Comparison of ENCODE assay signal across 8 cellular contexts in the genomic region with DNA sequence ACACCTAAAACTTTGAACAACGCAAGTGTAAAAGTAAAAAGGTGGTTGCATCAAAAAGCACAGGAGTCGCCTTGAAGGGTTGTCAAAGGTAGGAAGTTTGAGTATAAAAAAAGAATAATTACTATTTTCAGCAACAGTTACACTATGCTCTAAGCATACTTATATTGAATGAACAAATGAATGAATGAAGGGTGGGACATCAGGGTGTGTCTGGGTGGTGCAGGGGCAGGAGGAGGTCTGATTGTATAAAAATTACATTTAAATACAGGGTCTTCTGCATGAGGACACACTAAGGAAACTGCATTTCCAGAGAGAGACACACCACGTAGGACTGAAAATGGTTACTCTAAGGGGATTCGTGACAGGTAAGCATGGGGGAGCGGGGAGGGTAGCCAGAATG. TPM values are rescaled to one million over a fixed set of nuclear protein-coding genes. Genes with fewer than 3 reads are reported as not detected.
"Had no signal": no experiment of that assay in that cellular context is flagged by ENCODE, and none has a peak within 500 bp of the region (broad histone marks: within the 10 kb centered on the region; RNA-seq: fewer than 3 reads in every experiment).

ARGFX (plus strand) TSS at position 301 of the 400 bp plus-strand sequence. CDS start 2,765 bp downstream, outside the sequence.

- H3K36me3 ChIP-seq: HAP-1 had no signal

- DNase-seq: GOT3, IMR-90, KG1 had no signal

- H3K9me3 ChIP-seq: HAP-1 had no signal

- FAIRE-seq: H54, HTR-8/SVneo, K562 had no signal

- ATAC-seq: K562 had no signal

- H3K4me1 ChIP-seq: HAP-1 had no signal

- H3K4me3 ChIP-seq: HAP-1, K562 had no signal

RNA-seq across cellular contexts. Expression of gene ARGFX, which starts in this region (rescaled TPM):
- total RNA-seq: HT-29, IMR-90, K562 had no signal
- polyA plus RNA-seq: IMR-90, K562 had no signal
